ENCODE assay signal across 14 cellular contexts in the genomic region with DNA sequence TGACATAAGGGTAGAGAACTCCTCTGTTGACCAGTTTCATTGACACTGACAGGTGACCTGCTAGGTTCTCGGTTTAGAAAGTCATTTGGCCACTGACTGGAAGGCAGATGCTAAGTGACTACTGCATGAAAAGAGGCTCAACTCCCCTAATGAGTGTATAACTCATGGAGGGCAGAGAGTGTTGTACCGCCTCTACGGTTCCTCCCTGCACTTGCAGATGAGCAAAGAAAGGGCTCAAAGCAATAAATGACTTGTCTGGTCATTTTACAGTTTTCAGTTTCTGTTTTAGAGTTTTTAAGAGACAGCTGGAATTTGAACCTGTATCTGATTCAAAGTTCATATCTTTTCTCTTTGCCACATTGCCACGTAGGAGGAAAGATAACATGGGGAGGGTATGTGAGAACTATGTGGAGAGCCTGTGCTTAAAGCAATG. TPM values are rescaled to one million over a fixed set of nuclear protein-coding genes. Genes with fewer than 3 reads are reported as not detected.
DNase-seq lines count a peak whose midpoint lies in the region; ATAC-seq and TF ChIP-seq lines count a peak whose summit lies in the region.
"Had no signal": no experiment of that assay in that cellular context is flagged by ENCODE, and none has a peak within 500 bp of the region (broad histone marks: within the 10 kb centered on the region; RNA-seq: fewer than 3 reads in every experiment).

No MANE protein-coding gene starts in this region.

- H3K27me3 Mint-ChIP-seq in activated CD8-positive, alpha-beta T cell treated with anti-CD3 and anti-CD28 coated beads for 36 hours, result no peaks in the 10 kb centered on the region
- no peaks in the 10 kb centered on the region for H3K27me3 Mint-ChIP-seq in activated CD8-positive, alpha-beta T cell treated with anti-CD3 and anti-CD28 coated beads, Interleukin-2, amount 10 ng/mL, durations not matched to agents 7 days and 5 days (ENCODE audit: low read depth)

- no peaks in the 10 kb centered on the region for H3K27me3 ChIP-seq in left ventricle myocardium inferior (ENCODE audit: low read depth)
- H3K27me3 ChIP-seq: foreskin keratinocyte had no signal

- no peak overlapping the region for H3K27ac Mint-ChIP-seq in activated CD8-positive, alpha-beta T cell treated with anti-CD3 and anti-CD28 coated beads for 36 hours
- H3K27ac Mint-ChIP-seq in activated CD8-positive, alpha-beta T cell treated with anti-CD3 and anti-CD28 coated beads, Interleukin-2, amount 10 ng/mL, durations not matched to agents 7 days and 5 days, result no peak overlapping the region
- H3K27ac Mint-ChIP-seq: neural progenitor cell had no signal

- peak; percentile 55 for ATAC-seq in activated CD8-positive, alpha-beta T cell treated with anti-CD3 and anti-CD28 coated beads for 36 hours
- no peak for ATAC-seq in activated CD8-positive, alpha-beta T cell treated with anti-CD3 and anti-CD28 coated beads, Interleukin-2, amount 10 ng/mL, durations not matched to agents 7 days and 5 days
- peak; percentile 97 for ATAC-seq in HG02610 (IDR thresholded peaks at IDR 0.05; ENCODE audit: unreplicated experiment)
- peak; percentile 92 for ATAC-seq in HG03565 (IDR thresholded peaks at IDR 0.05; ENCODE audit: unreplicated experiment)
- peak; percentile 50 for ATAC-seq in stimulated activated naive CD8-positive, alpha-beta T cell treated with anti-CD3 and anti-CD28 coated beads, Interleukin-15, Interleukin-2, amounts not matched to agents 100 U/mL and 50 U/mL, for 24 hours
- no peak for ATAC-seq in omental fat pad (ENCODE audit: low FRiP score)
- ATAC-seq: A549, foreskin keratinocyte had no signal

- H3K4me3 ChIP-seq in coronary artery (no peak overlapping the region), left ventricle myocardium inferior (no peak overlapping the region)
- H3K4me3 ChIP-seq: A549, neural progenitor cell had no signal

- H3K36me3 ChIP-seq in left ventricle myocardium inferior, result no peaks in the 10 kb centered on the region
- H3K36me3 ChIP-seq: neural progenitor cell had no signal

- POLR2A ChIA-PET in activated CD8-positive, alpha-beta T cell treated with anti-CD3 and anti-CD28 coated beads for 36 hours (lab: Charles Lee), result no interaction called here
- POLR2A ChIA-PET in activated CD8-positive, alpha-beta T cell treated with anti-CD3 and anti-CD28 coated beads, Interleukin-2, amount 10 ng/mL, durations not matched to agents 7 days and 5 days (lab: Charles Lee), result no interaction called here

- CTCF ChIA-PET in activated CD8-positive, alpha-beta T cell treated with anti-CD3 and anti-CD28 coated beads for 36 hours (lab: Charles Lee), result interaction anchor here (0.6 to 3.9 kb wide), 2 partner anchors 44 kb away, joined by 3 to 22 read pairs; no protein-coding TSS in a partner anchor
- CTCF ChIA-PET in activated CD8-positive, alpha-beta T cell treated with anti-CD3 and anti-CD28 coated beads, Interleukin-2, amount 10 ng/mL, durations not matched to agents 7 days and 5 days (lab: Charles Lee), result interaction anchor here (4.4 kb wide), 1 partner anchor 44 kb away, joined by 46 read pairs; no protein-coding TSS in a partner anchor

- TF ChIP-seq CTCF in activated CD8-positive, alpha-beta T cell treated with anti-CD3 and anti-CD28 coated beads for 36 hours (IDR thresholded peaks at IDR 0.05), result no peak
- no peak for TF ChIP-seq CTCF in omental fat pad (IDR thresholded peaks at IDR 0.05)
- no peak for TF ChIP-seq CTCF in coronary artery (IDR thresholded peaks at IDR 0.05)
- TF ChIP-seq CTCF in left ventricle myocardium inferior (IDR thresholded peaks at IDR 0.05; ENCODE audit: borderline replicate concordance), result no peak

- H3K36me3 Mint-ChIP-seq in activated CD8-positive, alpha-beta T cell treated with anti-CD3 and anti-CD28 coated beads for 36 hours (ENCODE audit: low read depth), result no peaks in the 10 kb centered on the region
- H3K36me3 Mint-ChIP-seq in activated CD8-positive, alpha-beta T cell treated with anti-CD3 and anti-CD28 coated beads, Interleukin-2, amount 10 ng/mL, durations not matched to agents 7 days and 5 days (ENCODE audit: low read depth), result peaks cover 9% of the 10 kb centered on the region
- H3K36me3 Mint-ChIP-seq: neural progenitor cell had no signal

- DNase-seq in activated CD8-positive, alpha-beta T cell treated with anti-CD3 and anti-CD28 coated beads for 36 hours, result peak; percentile 15
- DNase-seq in activated CD8-positive, alpha-beta T cell treated with anti-CD3 and anti-CD28 coated beads, Interleukin-2, amount 10 ng/mL, durations not matched to agents 7 days and 5 days, result no peak
- no peak for DNase-seq in stimulated activated naive CD8-positive, alpha-beta T cell treated with anti-CD3 and anti-CD28 coated beads, Interleukin-15, Interleukin-2, amounts not matched to agents 100 U/mL and 50 U/mL, for 24 hours
- DNase-seq in omental fat pad (ENCODE audit: low spot score) (no peak), coronary artery (ENCODE audit: low spot score) (no peak), left ventricle myocardium inferior (no peak)
- DNase-seq: anterior cingulate cortex, foreskin keratinocyte, GOT3, NCI-H2107 had no signal

- no peaks in the 10 kb centered on the region for H3K9me3 ChIP-seq in left ventricle myocardium inferior (replicated peaks)
- H3K9me3 ChIP-seq: A549 had no signal

- peaks cover 15% of the 10 kb centered on the region for H3K4me1 ChIP-seq in left ventricle myocardium inferior
- H3K4me1 ChIP-seq: A549 had no signal

- intact Hi-C loops in activated CD8-positive, alpha-beta T cell treated with anti-CD3 and anti-CD28 coated beads for 36 hours (cut with micrococcal nuclease), result no loop called here
- intact Hi-C loops in left ventricle myocardium inferior (cut with micrococcal nuclease), result no loop called here

- H3K27ac ChIP-seq in coronary artery, result no peak overlapping the region
- no peak overlapping the region for H3K27ac ChIP-seq in left ventricle myocardium inferior (replicated peaks)
- H3K27ac ChIP-seq: A549, foreskin keratinocyte, neural progenitor cell had no signal

- no peaks in the 10 kb centered on the region for H3K9me3 Mint-ChIP-seq in activated CD8-positive, alpha-beta T cell treated with anti-CD3 and anti-CD28 coated beads for 36 hours
- H3K9me3 Mint-ChIP-seq in activated CD8-positive, alpha-beta T cell treated with anti-CD3 and anti-CD28 coated beads, Interleukin-2, amount 10 ng/mL, durations not matched to agents 7 days and 5 days (ENCODE audit: insufficient read depth), result peaks cover 6% of the 10 kb centered on the region
- H3K9me3 Mint-ChIP-seq: neural progenitor cell had no signal

- H3K4me1 Mint-ChIP-seq in activated CD8-positive, alpha-beta T cell treated with anti-CD3 and anti-CD28 coated beads for 36 hours (ENCODE audit: low read depth), result peaks cover 20% of the 10 kb centered on the region
- H3K4me1 Mint-ChIP-seq in activated CD8-positive, alpha-beta T cell treated with anti-CD3 and anti-CD28 coated beads, Interleukin-2, amount 10 ng/mL, durations not matched to agents 7 days and 5 days (ENCODE audit: low read depth), result peaks cover 41% of the 10 kb centered on the region

- no peak overlapping the region for H3K4me3 Mint-ChIP-seq in activated CD8-positive, alpha-beta T cell treated with anti-CD3 and anti-CD28 coated beads for 36 hours
- no peak overlapping the region for H3K4me3 Mint-ChIP-seq in activated CD8-positive, alpha-beta T cell treated with anti-CD3 and anti-CD28 coated beads, Interleukin-2, amount 10 ng/mL, durations not matched to agents 7 days and 5 days
- H3K4me3 Mint-ChIP-seq: neural progenitor cell had no signal

RNA-seq across cellular contexts. Expression of a gene that starts 2.9 kb away (rescaled TPM):
- under 1 TPM; 0.63 to 0.95 TPM for total RNA-seq in activated CD8-positive, alpha-beta T cell treated with anti-CD3 and anti-CD28 coated beads for 36 hours
- 1 to 10 TPM; 1.6 TPM for total RNA-seq in activated CD8-positive, alpha-beta T cell treated with anti-CD3 and anti-CD28 coated beads, Interleukin-2, amount 10 ng/mL, durations not matched to agents 7 days and 5 days
- total RNA-seq in omental fat pad (10 to 100 TPM; 31.3 to 92.2 (median 53.4) TPM), left ventricle myocardium inferior (10.6 TPM)
- total RNA-seq: foreskin keratinocyte had no signal

Comparison
In these comparisons a context has a peak if more than half of its experiments do, and no peak if none do; other contexts are left out.
1. ATAC-seq: peak in activated CD8-positive, alpha-beta T cell treated with anti-CD3 and anti-CD28 coated beads for 36 hours (single experiment), HG02610 (single experiment), HG03565 (single experiment) and stimulated activated naive CD8-positive, alpha-beta T cell treated with anti-CD3 and anti-CD28 coated beads, Interleukin-15, Interleukin-2, amounts not matched to agents 100 U/mL and 50 U/mL, for 24 hours (single experiment); none in activated CD8-positive, alpha-beta T cell treated with anti-CD3 and anti-CD28 coated beads, Interleukin-2, amount 10 ng/mL, durations not matched to agents 7 days and 5 days (single experiment) and omental fat pad (single experiment).